8 cellular contexts compared by ENCODE assay signal in the genomic region with DNA sequence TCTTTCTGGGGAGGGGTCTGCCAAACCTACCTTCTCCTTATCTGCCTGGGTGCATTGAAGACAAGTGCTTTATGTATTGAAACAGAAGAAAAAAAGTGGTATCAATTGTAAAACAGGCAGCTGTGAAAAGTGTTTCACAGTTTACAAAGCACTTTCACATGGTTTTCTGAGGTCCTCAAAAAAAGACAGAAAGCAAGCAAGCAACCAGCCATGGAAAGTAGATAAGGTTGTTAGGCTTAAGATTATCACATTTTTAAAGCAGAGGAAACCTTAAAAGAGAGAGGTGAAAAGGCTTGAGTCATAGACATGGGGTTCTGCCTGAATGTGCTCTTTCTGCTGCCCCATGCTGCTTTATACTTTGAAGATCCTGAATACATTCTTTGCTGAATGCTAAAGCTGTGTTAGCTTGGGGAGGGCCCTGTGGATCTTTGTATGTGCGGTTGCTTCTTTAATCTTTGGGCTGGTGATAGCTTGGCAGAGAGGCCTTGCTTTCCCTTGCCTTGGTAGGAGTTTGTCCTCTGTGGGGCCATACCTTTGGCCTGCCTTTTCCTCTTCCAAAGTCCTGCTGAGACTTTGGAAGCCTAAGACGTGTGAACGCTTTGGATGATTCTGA. TPM values are rescaled to one million over a fixed set of nuclear protein-coding genes. Genes with fewer than 3 reads are reported as not detected.
DNase-seq lines count a peak whose midpoint lies in the region; ATAC-seq and TF ChIP-seq lines count a peak whose summit lies in the region.

No MANE protein-coding gene starts in this region.

- peaks cover 70% of the 10 kb centered on the region for H3K4me1 Mint-ChIP-seq in activated T-cell treated with anti-CD3 and anti-CD28 coated beads, Interleukin-2, amount 50 U/mL, for 24 hours (ENCODE audit: low read depth)

- H3K27me3 Mint-ChIP-seq in activated T-cell treated with anti-CD3 and anti-CD28 coated beads, Interleukin-2, amount 50 U/mL, for 24 hours, result peaks cover 15% of the 10 kb centered on the region

- 53 to 61% methylated on average over 3 of the region's 3 CpGs for WGBS in tibial nerve, 2 donors

- no peak for TF ChIP-seq EP300 in tibial nerve (IDR thresholded peaks at IDR 0.05)

- no peak for TF ChIP-seq POLR2A in tibial nerve (IDR thresholded peaks at IDR 0.05)

- H3K4me1 ChIP-seq in adipocyte (ENCODE audit: control insufficient read depth, insufficient read depth, low read length) (peaks cover 40% of the 10 kb centered on the region), left lung (peaks cover 23 to 62% of the 10 kb centered on the region in 2 donors), tibial nerve (peaks cover 0 to 59% (median 29%) of the 10 kb centered on the region in 4 donors)

- no peak for TF ChIP-seq CTCF in left lung (IDR thresholded peaks at IDR 0.05)
- no peak for TF ChIP-seq CTCF in tibial nerve (IDR thresholded peaks at IDR 0.05)

- ATAC-seq in left lung (no peak), GM21619 (IDR thresholded peaks at IDR 0.05; ENCODE audit: unreplicated experiment) (no peak)

- peak overlapping the region; percentile 94 for H3K9ac ChIP-seq in adipocyte (ENCODE audit: low read length)

- peak overlapping the region; percentile 94 for H3K27ac Mint-ChIP-seq in activated T-cell treated with anti-CD3 and anti-CD28 coated beads, Interleukin-2, amount 50 U/mL, for 24 hours

- peak overlapping the region; percentile 57 to 61 for H3K27ac ChIP-seq in left lung
- H3K27ac ChIP-seq in tibial nerve, result peak overlapping the region in 3 of 4 donors; percentile 40 to 88 (median 87)

- no peak for DNase-seq in activated T-cell treated with anti-CD3 and anti-CD28 coated beads, Interleukin-2, amount 50 U/mL, for 24 hours
- no peak for DNase-seq in activated T-cell treated with anti-CD3 and anti-CD28 coated beads, Interleukin-2, amount 50 U/mL, for 1 hour
- no peak for DNase-seq in adipocyte (ENCODE audit: low read depth)
- DNase-seq in left lung, result no peak
- DNase-seq in tibial nerve (ENCODE audit: low spot score in 2 of 2), result no peak
- no peak for DNase-seq in dermis blood vessel endothelial cell
- no peak for DNase-seq in activated CD4-positive, alpha-beta T cell treated with anti-CD3 and anti-CD28 coated beads for 1 hour

- H3K4me3 Mint-ChIP-seq in activated T-cell treated with anti-CD3 and anti-CD28 coated beads, Interleukin-2, amount 50 U/mL, for 24 hours, result peak overlapping the region; percentile 90

- H3K9me3 Mint-ChIP-seq in activated T-cell treated with anti-CD3 and anti-CD28 coated beads, Interleukin-2, amount 50 U/mL, for 24 hours, result no peaks in the 10 kb centered on the region

- intact Hi-C loops in left lung (cut with DNase I), result loop anchor here in 1 of 2 donors (10.0 kb wide), 1 partner anchor 97 kb away; no protein-coding TSS in a partner anchor

- H3K27me3 ChIP-seq in adipocyte (replicated peaks; ENCODE audit: control insufficient read depth, insufficient read depth, low read length) (no peaks in the 10 kb centered on the region), left lung (peaks cover 0 to 14% of the 10 kb centered on the region in 2 donors), tibial nerve (no peaks in the 10 kb centered on the region)

- H3K36me3 ChIP-seq in adipocyte (ENCODE audit: control insufficient read depth, insufficient read depth, low read length, severe bottlenecking), result peaks cover 15% of the 10 kb centered on the region
- no peaks in the 10 kb centered on the region for H3K36me3 ChIP-seq in left lung
- peaks cover 0 to 3% (median 0%) of the 10 kb centered on the region in 3 donors for H3K36me3 ChIP-seq in tibial nerve

- no peaks in the 10 kb centered on the region for H3K9me3 ChIP-seq in adipocyte (ENCODE audit: control insufficient read depth, low read length)
- no peaks in the 10 kb centered on the region for H3K9me3 ChIP-seq in left lung
- no peaks in the 10 kb centered on the region for H3K9me3 ChIP-seq in tibial nerve

- peak overlapping the region; percentile 93 for H3K4me3 ChIP-seq in adipocyte (ENCODE audit: low read length)
- peak overlapping the region; percentile 71 to 75 for H3K4me3 ChIP-seq in left lung
- H3K4me3 ChIP-seq in tibial nerve, result peak overlapping the region; percentile 52 to 94 (median 73)

- peaks cover 35% of the 10 kb centered on the region for H3K36me3 Mint-ChIP-seq in activated T-cell treated with anti-CD3 and anti-CD28 coated beads, Interleukin-2, amount 50 U/mL, for 24 hours (ENCODE audit: low read depth)

RNA-seq across cellular contexts. Expression of a gene that starts 2.6 kb away (rescaled TPM):
- total RNA-seq in left lung, result 10 to 100 TPM; 30.9 to 33.1 TPM
- total RNA-seq in tibial nerve, result 10 to 100 TPM; 36.3 to 68.6 (median 44.1) TPM
- total RNA-seq in dermis blood vessel endothelial cell, result 16.5 and 29.9 TPM in 2 replicates
